In the genomic region with DNA sequence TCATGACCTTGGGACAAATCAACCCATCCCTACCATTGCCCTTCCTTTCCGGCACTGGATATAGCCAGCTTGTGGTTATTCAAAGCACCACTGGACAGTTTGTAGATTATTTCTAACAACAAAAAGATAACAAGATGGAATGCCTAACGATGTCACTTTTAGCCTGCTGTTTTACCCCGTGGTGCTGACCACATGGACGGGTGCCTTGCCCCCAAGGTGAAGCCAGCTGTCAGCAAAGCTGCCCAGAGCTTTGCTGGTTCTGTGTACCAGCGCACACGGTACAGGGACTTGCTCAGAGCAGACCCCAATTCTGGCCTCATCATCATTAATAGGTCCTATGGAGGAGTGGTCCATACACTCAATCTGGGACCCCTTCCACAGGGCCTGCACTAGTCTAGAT, we compare ENCODE assay signal across 28 cellular contexts.
"Had no signal": no experiment of that assay in that cellular context is flagged by ENCODE, and none has a peak within 500 bp of the region (broad histone marks: within the 10 kb centered on the region; RNA-seq: fewer than 3 reads in every experiment).

No MANE protein-coding gene starts in this region.

- DNase-seq: dermis blood vessel endothelial cell; effector memory CD4-positive, alpha-beta T cell; foreskin keratinocyte; heart right ventricle; hippocampal formation; immature natural killer cell; islet precursor cell; kidney glomerular epithelial cell; mesenchymal stem cell; naive thymus-derived CD8-positive, alpha-beta T cell; nephron progenitor cell; pancreas; retina; stimulated activated CD4-positive, alpha-beta T cell treated with anti-CD3 and anti-CD28 coated beads, Interleukin-4, amount 100 ng/mL, for 4 hours; stimulated activated naive CD8-positive, alpha-beta T cell treated with anti-CD3 and anti-CD28 coated beads, Interleukin-15, Interleukin-2, amounts not matched to agents 100 U/mL and 50 U/mL, for 24 hours; testis had no signal

- H3K9me3 ChIP-seq: esophagus muscularis mucosa, gastroesophageal sphincter, heart right ventricle, mucosa of descending colon, neutrophil, pancreas, testis, tibial nerve, upper lobe of left lung had no signal

- H3K27ac Mint-ChIP-seq: immature natural killer cell; mesothelial cell of epicardium; naive thymus-derived CD8-positive, alpha-beta T cell; nephron progenitor cell; stimulated activated memory B cell treated with anti-CD40 and anti-IgM and Interleukin-4, amounts not matched to agents 10 μg/mL and 1 μg/mL and 100 μg/mL, for 72 hours had no signal

- H3K36me3 Mint-ChIP-seq: immature natural killer cell; naive thymus-derived CD8-positive, alpha-beta T cell had no signal

- H3K36me3 ChIP-seq: neutrophil had no signal

- H3K27me3 Mint-ChIP-seq: stimulated activated memory B cell treated with anti-CD40 and anti-IgM and Interleukin-4, amounts not matched to agents 10 μg/mL and 1 μg/mL and 100 μg/mL, for 72 hours had no signal

- H3K27ac ChIP-seq: coronary artery, esophagus muscularis mucosa, foreskin keratinocyte, gastroesophageal sphincter, neutrophil, pancreas, testis, tibial nerve, upper lobe of left lung had no signal

- FAIRE-seq: endothelial cell of umbilical vein, pancreas, urothelium cell line had no signal

- H3K4me1 ChIP-seq: foreskin keratinocyte, pancreas, testis, tibial nerve, upper lobe of left lung had no signal

- H3K27me3 ChIP-seq: esophagus muscularis mucosa, foreskin keratinocyte, gastroesophageal sphincter, heart right ventricle, neutrophil, pancreas, testis, tibial nerve, upper lobe of left lung had no signal

- ATAC-seq: foreskin keratinocyte; gastroesophageal sphincter; naive thymus-derived CD8-positive, alpha-beta T cell; pancreas; sciatic nerve; stimulated activated memory B cell treated with anti-CD40 and anti-IgM and Interleukin-4, amounts not matched to agents 10 μg/mL and 1 μg/mL and 100 μg/mL, for 72 hours; stimulated activated naive CD8-positive, alpha-beta T cell treated with anti-CD3 and anti-CD28 coated beads, Interleukin-15, Interleukin-2, amounts not matched to agents 100 U/mL and 50 U/mL, for 24 hours had no signal

- H3K4me1 Mint-ChIP-seq: immature natural killer cell; stimulated activated memory B cell treated with anti-CD40 and anti-IgM and Interleukin-4, amounts not matched to agents 10 μg/mL and 1 μg/mL and 100 μg/mL, for 72 hours had no signal

- H3K9me3 Mint-ChIP-seq: immature natural killer cell; mesothelial cell of epicardium; naive thymus-derived CD8-positive, alpha-beta T cell; nephron progenitor cell; stimulated activated memory B cell treated with anti-CD40 and anti-IgM and Interleukin-4, amounts not matched to agents 10 μg/mL and 1 μg/mL and 100 μg/mL, for 72 hours had no signal

- H3K4me3 Mint-ChIP-seq: immature natural killer cell; mesothelial cell of epicardium; naive thymus-derived CD8-positive, alpha-beta T cell; nephron progenitor cell; stimulated activated memory B cell treated with anti-CD40 and anti-IgM and Interleukin-4, amounts not matched to agents 10 μg/mL and 1 μg/mL and 100 μg/mL, for 72 hours had no signal

- H3K4me3 ChIP-seq: coronary artery, esophagus muscularis mucosa, gastroesophageal sphincter, heart right ventricle, mucosa of descending colon, pancreas, testis, tibial nerve, upper lobe of left lung had no signal
